Comparison of ENCODE assay signal across 9 cellular contexts in the genomic region with DNA sequence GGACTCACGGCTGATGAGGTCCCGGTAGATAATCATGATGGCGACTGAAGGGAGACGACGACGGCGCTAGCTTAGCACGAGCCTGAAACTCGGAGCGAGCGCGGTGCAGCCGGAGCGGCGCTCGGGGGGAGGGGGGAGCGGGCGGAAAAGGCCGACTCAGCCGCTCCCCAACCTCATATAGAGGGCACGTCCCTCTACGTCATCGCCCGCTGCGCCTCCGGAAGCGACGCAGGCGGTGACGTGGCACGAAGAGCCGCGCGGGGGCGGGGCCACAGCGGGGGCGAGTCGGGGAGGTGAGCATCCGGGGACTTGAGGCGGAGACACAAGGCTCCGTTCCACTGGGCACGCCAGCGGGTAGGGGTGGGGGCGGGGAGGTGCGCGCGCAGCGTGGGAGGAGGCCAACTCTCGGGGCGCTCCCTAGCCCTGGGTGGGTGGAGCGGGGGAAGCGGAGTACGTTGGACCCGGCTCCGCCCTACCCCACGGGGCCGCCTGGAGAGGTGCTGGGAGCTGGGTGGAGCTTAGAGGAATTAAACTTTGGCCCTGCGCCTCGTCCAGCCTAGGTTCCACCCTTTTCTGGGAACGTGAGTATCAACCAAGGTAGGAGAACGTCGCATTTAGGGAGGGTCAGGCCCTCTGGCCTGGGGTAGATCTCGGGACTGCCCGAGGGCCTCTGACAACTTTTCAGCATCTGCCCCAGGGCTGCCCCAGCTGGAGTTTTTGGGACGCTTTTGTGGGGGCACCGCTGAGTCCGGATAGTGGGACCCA. TPM values are rescaled to one million over a fixed set of nuclear protein-coding genes. Genes with fewer than 3 reads are reported as not detected.
DNase-seq lines count a peak whose midpoint lies in the region; ATAC-seq, FAIRE-seq and TF ChIP-seq lines count a peak whose summit lies in the region.
"Had no signal": no experiment of that assay in that cellular context is flagged by ENCODE, and none has a peak within 500 bp of the region (broad histone marks: within the 10 kb centered on the region; RNA-seq: fewer than 3 reads in every experiment).

A gene (minus strand): TSS at position 150 of the 765 bp plus-strand sequence. CDS start 114 bp downstream, at position 36.

- no peaks in the 10 kb centered on the region for H3K9me1 ChIP-seq in keratinocyte (ENCODE audit: control insufficient read depth, extremely low read depth, insufficient read depth, low read length)

- peak within 1 kb of the TSS; percentile 87 for H3K4me2 ChIP-seq in keratinocyte (ENCODE audit: control insufficient read depth, extremely low read depth, insufficient read depth, low read depth, low read length)

- DNase-seq in AG09309 (ENCODE audit: low read depth) (peak; percentile 91), NCI-H446 (lab: John Stamatoyannopoulos, UW) (peak; percentile 93 to 99), cerebellar cortex (ENCODE audit: low spot score) (peak; percentile 97), keratinocyte (ENCODE audit: low read depth, low spot score) (peak; percentile 90)
- peak; percentile 99 to 100 for DNase-seq in stimulated activated CD4-positive, alpha-beta T cell treated with anti-CD3 and anti-CD28 coated beads, Interleukin-15, amount 100 ng/mL, for 1 hour (ENCODE audit: low read depth in 1 of 2, low spot score in 1 of 2)

- dilution Hi-C loops in keratinocyte (cut with MboI; ENCODE audit: extremely low pct_ligation_motif_present, low sequenced_read_pairs): no loop called here

- H3K4me1 ChIP-seq in keratinocyte (ENCODE audit: control insufficient read depth, extremely low read depth, insufficient read depth, low read length): peaks cover 36% of the 10 kb centered on the region

- H3K9me3 ChIP-seq in keratinocyte (ENCODE audit: control insufficient read depth, low read depth, low read length): no peaks in the 10 kb centered on the region

- peaks cover 22 to 42% of the 10 kb centered on the region in 2 experiments for H3K36me3 ChIP-seq in keratinocyte (ENCODE audit: control insufficient read depth in 2 of 2, extremely low read depth in 1 of 2, insufficient read depth in 2 of 2, low read length in 2 of 2)

- H2AFZ ChIP-seq in keratinocyte (ENCODE audit: control insufficient read depth, low read length): peak within 1 kb of the TSS; percentile 60

- no peaks in the 10 kb centered on the region for H3K27me3 ChIP-seq in keratinocyte (ENCODE audit: control insufficient read depth, extremely low read depth, insufficient read depth, low read length)

- H3K4me3 ChIP-seq in AG09309 (ENCODE audit: control insufficient read depth, low read depth, low read length) (peak within 1 kb of the TSS; percentile 61), keratinocyte (ENCODE audit: control insufficient read depth in 2 of 3, extremely low read depth in 1 of 3, insufficient read depth in 2 of 3, low read depth in 1 of 3, low read length in 3 of 3) (peak within 1 kb of the TSS; percentile 92 to 98 (median 93))

- peak; percentile 83 for ATAC-seq in GM19025 (IDR thresholded peaks at IDR 0.05; ENCODE audit: low read depth, unreplicated experiment)
- ATAC-seq in HG03342 (IDR thresholded peaks at IDR 0.05; ENCODE audit: unreplicated experiment): peak; percentile 83
- peak; percentile 82 to 85 for ATAC-seq in activated CD4-positive, CD25-positive, alpha-beta regulatory T cell treated with anti-CD3 and anti-CD28 coated beads, Interleukin-2, amount 50 U/mL, for 24 hours

- peak within 1 kb of the TSS; percentile 98 for H3K27ac ChIP-seq in keratinocyte (ENCODE audit: control insufficient read depth, insufficient read depth, low read length)

- H4K20me1 ChIP-seq in keratinocyte (ENCODE audit: control insufficient read depth, extremely low read depth, insufficient read depth, low read length): peaks cover 35% of the 10 kb centered on the region

- peak; percentile 17 for FAIRE-seq in keratinocyte (lab: Jason Lieb, UNC)
- FAIRE-seq: TTC549 had no signal

- H3K9ac ChIP-seq in keratinocyte (ENCODE audit: control insufficient read depth, extremely low read depth, insufficient read depth, low read length): peak within 1 kb of the TSS; percentile 98

- TF ChIP-seq CTCF in AG09309 (IDR thresholded peaks at IDR 0.05; ENCODE audit: control insufficient read depth, insufficient read depth, low read depth, low read length, missing control alignments) (no peak), keratinocyte (optimal IDR thresholded peaks at IDR 0.05 in 1 of 3, IDR thresholded peaks at IDR 0.05 in 1 of 3, conservative IDR thresholded peaks at IDR 0.05 in 1 of 3; ENCODE audit: extremely low read depth in 1 of 3, insufficient read depth in 2 of 3, low read length in 3 of 3) (no peak)

- H3K79me2 ChIP-seq in keratinocyte (ENCODE audit: control insufficient read depth, insufficient read depth, low read length): peaks cover 64% of the 10 kb centered on the region

RNA-seq across cellular contexts. Expression of the gene that starts here (rescaled TPM):
- 3,409 to 8,174 TPM (median 5,358 TPM) in 3 replicates for polyA plus RNA-seq in keratinocyte
- 7,356 TPM for polyA plus RNA-seq in keratinocyte (2011; ENCODE audit: low read depth)
- polyA plus RNA-seq in keratinocyte (2011; cell fraction: cytosol; rRNA removed): 5,519 and 7,789 TPM in 2 replicates
- 862 and 1,110 TPM in 2 replicates for polyA plus RNA-seq in keratinocyte (2011; cell fraction: nucleus; rRNA removed)
- polyA plus RNA-seq in keratinocyte (2012; ENCODE audit: low replicate concordance): 3,680 and 8,566 TPM in 2 replicates
- polyA minus RNA-seq in keratinocyte: 719 to 1,720 TPM (median 1,132 TPM) in 3 replicates
- polyA minus RNA-seq in keratinocyte (2011; cell fraction: cytosol; rRNA and poly(A)+ RNA removed): 1,849 TPM
- 199 and 344 TPM in 2 replicates for polyA minus RNA-seq in keratinocyte (2011; cell fraction: nucleus; rRNA and poly(A)+ RNA removed)

Comparison
In these comparisons a context has a peak if more than half of its experiments do, and no peak if none do; other contexts are left out.
1. Peak in every context shown above with its lines: DNase-seq, ATAC-seq, H3K4me3 ChIP-seq and H3K27ac ChIP-seq.